Comparison of ENCODE assay signal across 1 cellular context in the genomic region with DNA sequence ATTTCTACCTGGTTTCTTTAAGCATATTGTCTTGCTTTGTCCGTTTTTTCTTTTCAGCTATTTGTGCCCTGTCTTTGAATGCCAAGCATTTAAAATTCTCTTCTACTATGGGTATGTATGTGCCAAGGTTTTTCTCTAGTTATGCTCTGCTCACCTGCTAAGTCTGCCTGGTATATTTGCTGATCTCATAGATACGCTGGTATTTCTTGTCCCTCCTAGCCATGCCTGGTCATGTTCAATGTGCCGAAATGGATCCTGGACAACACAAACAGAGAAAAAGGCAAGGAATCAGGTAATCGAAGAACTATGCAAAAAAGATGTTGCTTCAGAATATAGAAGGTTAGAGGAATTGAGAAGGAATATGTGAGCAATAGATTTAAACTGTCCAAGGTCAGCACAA.
TF ChIP-seq lines count a peak whose summit lies in the region.

No MANE protein-coding gene starts in this region.

TF ChIP-seq in HepG2, 621 proteins besides CTCF, POLR2A, EP300 and RAD21:
- TF ChIP-seq, protein P1, sequence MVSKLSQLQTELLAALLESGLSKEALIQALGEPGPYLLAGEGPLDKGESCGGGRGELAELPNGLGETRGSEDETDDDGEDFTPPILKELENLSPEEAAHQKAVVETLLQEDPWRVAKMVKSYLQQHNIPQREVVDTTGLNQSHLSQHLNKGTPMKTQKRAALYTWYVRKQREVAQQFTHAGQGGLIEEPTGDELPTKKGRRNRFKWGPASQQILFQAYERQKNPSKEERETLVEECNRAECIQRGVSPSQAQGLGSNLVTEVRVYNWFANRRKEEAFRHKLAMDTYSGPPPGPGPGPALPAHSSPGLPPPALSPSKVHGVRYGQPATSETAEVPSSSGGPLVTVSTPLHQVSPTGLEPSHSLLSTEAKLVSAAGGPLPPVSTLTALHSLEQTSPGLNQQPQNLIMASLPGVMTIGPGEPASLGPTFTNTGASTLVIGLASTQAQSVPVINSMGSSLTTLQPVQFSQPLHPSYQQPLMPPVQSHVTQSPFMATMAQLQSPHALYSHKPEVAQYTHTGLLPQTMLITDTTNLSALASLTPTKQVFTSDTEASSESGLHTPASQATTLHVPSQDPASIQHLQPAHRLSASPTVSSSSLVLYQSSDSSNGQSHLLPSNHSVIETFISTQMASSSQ (IDR thresholded peaks at IDR 0.05; ENCODE audit: low read depth) = no peak
- TF ChIP-seq, protein P1 (CRISPR knock-in tag; IDR thresholded peaks at IDR 0.05; ENCODE audit: borderline replicate concordance) = no peak
- TF ChIP-seq ZSCAN29 (CRISPR knock-in tag; conservative IDR thresholded peaks at IDR 0.05) (no peak), CEBPB (IDR thresholded peaks at IDR 0.05; ENCODE audit: borderline replicate concordance, low read depth, low read length) (0 out of 2 replicates have a peak, but pooled peaks have one; percentile 26), ZNF121 (CRISPR knock-in tag; IDR thresholded peaks at IDR 0.05) (no peak), BCL6 (CRISPR knock-in tag; IDR thresholded peaks at IDR 0.05) (peak; percentile 13; the same call in 1 of the 2 replicates)
